Comparison of ENCODE assay signal across 20 cellular contexts in the genomic region with DNA sequence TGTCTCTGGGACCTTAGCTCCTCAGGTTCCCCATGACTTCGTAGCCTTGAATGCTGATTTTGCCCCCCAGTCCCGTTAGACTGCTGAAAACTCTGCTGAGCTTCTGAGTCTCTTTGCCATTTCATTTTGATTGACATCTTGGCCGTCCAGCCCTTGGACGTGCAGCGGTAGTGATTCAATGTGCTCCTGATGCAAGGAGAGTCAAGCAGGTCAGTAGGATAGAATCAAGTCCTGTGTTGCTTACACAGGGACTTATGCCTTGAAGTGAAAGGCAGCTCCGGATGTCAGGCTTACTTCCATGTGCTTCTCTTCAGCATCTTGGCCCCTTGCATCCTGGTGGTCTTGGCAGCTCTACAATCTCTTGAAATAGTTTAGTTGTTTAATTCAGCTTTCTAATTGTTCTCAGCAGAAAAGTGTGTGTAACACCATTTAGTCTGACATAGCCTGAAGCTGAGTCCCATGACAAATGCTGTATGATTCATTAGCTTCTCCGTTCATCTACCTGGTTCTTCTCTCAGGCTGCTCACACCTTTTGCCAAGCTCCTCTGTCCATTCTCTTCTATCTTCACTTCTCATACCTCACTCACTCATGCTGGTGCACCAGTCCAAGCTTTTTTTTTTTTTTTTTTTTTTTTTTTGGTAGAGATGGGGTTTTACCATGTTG.
"Had no signal": no experiment of that assay in that cellular context is flagged by ENCODE, and none has a peak within 500 bp of the region (broad histone marks: within the 10 kb centered on the region; RNA-seq: fewer than 3 reads in every experiment).

No MANE protein-coding gene starts in this region.

- H3K4me1 ChIP-seq: prostate gland, stomach, testis, upper lobe of left lung had no signal

- ATAC-seq: right cardiac atrium had no signal

- H3K36me3 ChIP-seq: prostate gland had no signal

- DNase-seq: activated CD4-positive, alpha-beta memory T cell treated with anti-CD3 and anti-CD28 coated beads, Interleukin-2, amount 10 ng/mL, durations not matched to agents 7 days and 5 days; activated CD4-positive, alpha-beta T cell treated with anti-CD3 and anti-CD28 coated beads for 48 hours; activated CD4-positive, CD25-positive, alpha-beta regulatory T cell; activated gamma-delta T cell; activated T-cell treated with anti-CD3 and anti-CD28 coated beads, Interleukin-2, amount 50 U/mL, for 48 hours; central memory CD4-positive, alpha-beta T cell; dorsolateral prefrontal cortex; left ventricle myocardium inferior; right cardiac atrium; stimulated activated CD4-positive, alpha-beta T cell treated with anti-CD3 and anti-CD28 coated beads, Interleukin-15, amount 100 ng/mL, for 24 hours; stimulated activated CD4-positive, alpha-beta T cell treated with anti-CD3 and anti-CD28 coated beads, Interleukin-4, amount 100 ng/mL, for 1 hour; stomach; T-helper 1 cell; T1000; testis; upper lobe of left lung had no signal

- H3K9me3 ChIP-seq: prostate gland, testis had no signal

- H3K4me3 ChIP-seq: dorsolateral prefrontal cortex, left ventricle myocardium inferior, prostate gland, skin epidermis, stomach, testis, upper lobe of left lung had no signal

- H3K27me3 ChIP-seq: dorsolateral prefrontal cortex, stomach, testis, upper lobe of left lung had no signal

- FAIRE-seq: colon, frontal cortex had no signal

- H3K27ac ChIP-seq: dorsolateral prefrontal cortex, left ventricle myocardium inferior, prostate gland, skin epidermis, stomach, testis, upper lobe of left lung had no signal
